ENCODE assay signal across 17 cellular contexts in genomic region chr11:18065572-18065971, GRCh38. TPM values are rescaled to one million over a fixed set of nuclear protein-coding genes. Genes with fewer than 3 reads are reported as not detected.
DNase-seq lines count a peak whose midpoint lies in the region; ATAC-seq and TF ChIP-seq lines count a peak whose summit lies in the region.
"Had no signal": no experiment of that assay in that cellular context is flagged by ENCODE, and none has a peak within 500 bp of the region (broad histone marks: within the 10 kb centered on the region; RNA-seq: fewer than 3 reads in every experiment).

No MANE protein-coding gene starts in this region.

- 70% methylated on average over 7 of the region's 8 CpGs for WGBS in mammary epithelial cell (ENCODE audit: low coverage, missing lambda C conversion rate)

- POLR2A ChIA-PET in activated CD4-positive, alpha-beta memory T cell treated with anti-CD3 and anti-CD28 coated beads, Interleukin-2, amount 10 ng/mL, durations not matched to agents 7 days and 5 days (lab: Charles Lee) = no interaction called here

- no peak overlapping the region for H3K4me3 Mint-ChIP-seq in activated T-cell treated with anti-CD3 and anti-CD28 coated beads, Interleukin-2, amount 50 U/mL, for 4 hours
- no peak overlapping the region for H3K4me3 Mint-ChIP-seq in activated CD4-positive, alpha-beta memory T cell treated with anti-CD3 and anti-CD28 coated beads, Interleukin-2, amount 10 ng/mL, durations not matched to agents 7 days and 5 days
- H3K4me3 Mint-ChIP-seq: activated CD8-positive, alpha-beta memory T cell treated with anti-CD3 and anti-CD28 coated beads, Interleukin-2, amount 10 ng/mL, durations not matched to agents 7 days and 5 days; dendritic cell treated with granulocyte-macrophage colony-stimulating factor and Interleukin-4, amounts not matched to agents 40 ng/mL and 50 ng/mL, for 4 days had no signal

- H3K9ac ChIP-seq in mammary epithelial cell (ENCODE audit: insufficient read depth, low read length) = no peak overlapping the region

- intact Hi-C loops in mammary epithelial cell (cut with micrococcal nuclease) = no loop called here

- peak; percentile 37 for DNase-seq in NCI-H82 (lab: John Stamatoyannopoulos, UW)
- no peak for DNase-seq in NCI-H82 treated with DMSO at 0.1 percent for 48 hours (lab: John Stamatoyannopoulos, UW; ENCODE audit: unreplicated experiment)
- peak; percentile 84 for DNase-seq in NCI-H510A (lab: John Stamatoyannopoulos, UW)
- peak; percentile 7 for DNase-seq in mammary epithelial cell
- DNase-seq in activated T-cell treated with anti-CD3 and anti-CD28 coated beads, Interleukin-2, amount 50 U/mL, for 4 hours = no peak
- no peak for DNase-seq in activated CD4-positive, alpha-beta memory T cell treated with anti-CD3 and anti-CD28 coated beads, Interleukin-2, amount 10 ng/mL, durations not matched to agents 7 days and 5 days
- no peak for DNase-seq in DMS114 treated with DMSO at 0.1 percent for 48 hours (lab: John Stamatoyannopoulos, UW; ENCODE audit: unreplicated experiment)
- DNase-seq: activated CD4-positive, CD25-positive, alpha-beta regulatory T cell; activated CD8-positive, alpha-beta memory T cell treated with anti-CD3 and anti-CD28 coated beads, Interleukin-2, amount 10 ng/mL, durations not matched to agents 7 days and 5 days; EL; GOT3; stimulated activated CD4-positive, alpha-beta T cell treated with anti-CD3 and anti-CD28 coated beads, Interleukin-4, amount 100 ng/mL, for 1 hour; stimulated activated CD8-positive, alpha-beta memory T cell treated with anti-CD3 and anti-CD28 coated beads, Interleukin-4, amount 100 ng/mL, for 48 hours; tibial artery had no signal

- H3K4me1 Mint-ChIP-seq in activated T-cell treated with anti-CD3 and anti-CD28 coated beads, Interleukin-2, amount 50 U/mL, for 4 hours (ENCODE audit: low read depth) = no peaks in the 10 kb centered on the region
- H3K4me1 Mint-ChIP-seq in activated CD4-positive, alpha-beta memory T cell treated with anti-CD3 and anti-CD28 coated beads, Interleukin-2, amount 10 ng/mL, durations not matched to agents 7 days and 5 days = no peaks in the 10 kb centered on the region
- H3K4me1 Mint-ChIP-seq: activated CD8-positive, alpha-beta memory T cell treated with anti-CD3 and anti-CD28 coated beads, Interleukin-2, amount 10 ng/mL, durations not matched to agents 7 days and 5 days had no signal

- no peaks in the 10 kb centered on the region for H3K27me3 Mint-ChIP-seq in activated T-cell treated with anti-CD3 and anti-CD28 coated beads, Interleukin-2, amount 50 U/mL, for 4 hours (ENCODE audit: low read depth)
- no peaks in the 10 kb centered on the region for H3K27me3 Mint-ChIP-seq in activated CD4-positive, alpha-beta memory T cell treated with anti-CD3 and anti-CD28 coated beads, Interleukin-2, amount 10 ng/mL, durations not matched to agents 7 days and 5 days
- H3K27me3 Mint-ChIP-seq: activated CD8-positive, alpha-beta memory T cell treated with anti-CD3 and anti-CD28 coated beads, Interleukin-2, amount 10 ng/mL, durations not matched to agents 7 days and 5 days; dendritic cell treated with granulocyte-macrophage colony-stimulating factor and Interleukin-4, amounts not matched to agents 40 ng/mL and 50 ng/mL, for 4 days had no signal

- H3K4me3 ChIP-seq in mammary epithelial cell (replicated peaks in 1 of 3; ENCODE audit: insufficient read depth in 1 of 3, low read depth in 2 of 3, low read length in 3 of 3) = no peak overlapping the region
- H3K4me3 ChIP-seq: tibial artery had no signal

- no peaks in the 10 kb centered on the region for H4K20me1 ChIP-seq in mammary epithelial cell (ENCODE audit: insufficient read depth, low read length)

- H3K27ac Mint-ChIP-seq in activated CD4-positive, alpha-beta memory T cell treated with anti-CD3 and anti-CD28 coated beads, Interleukin-2, amount 10 ng/mL, durations not matched to agents 7 days and 5 days = no peak overlapping the region
- H3K27ac Mint-ChIP-seq: activated CD8-positive, alpha-beta memory T cell treated with anti-CD3 and anti-CD28 coated beads, Interleukin-2, amount 10 ng/mL, durations not matched to agents 7 days and 5 days; dendritic cell treated with granulocyte-macrophage colony-stimulating factor and Interleukin-4, amounts not matched to agents 40 ng/mL and 50 ng/mL, for 4 days had no signal

- H3K4me2 ChIP-seq in mammary epithelial cell (ENCODE audit: insufficient read depth, low read depth, low read length) = no peak overlapping the region

- no peaks in the 10 kb centered on the region for H3K36me3 ChIP-seq in mammary epithelial cell (ENCODE audit: insufficient read depth, low read length)
- H3K36me3 ChIP-seq: tibial artery had no signal

- CTCF ChIA-PET in mammary epithelial cell (lab: Charles Lee; ENCODE audit: low non-redundant PET) = no interaction called here
- CTCF ChIA-PET in activated CD4-positive, alpha-beta memory T cell treated with anti-CD3 and anti-CD28 coated beads, Interleukin-2, amount 10 ng/mL, durations not matched to agents 7 days and 5 days (lab: Charles Lee) = interaction anchor here (0.6 kb wide), 1 partner anchor 49 kb away, joined by 4 read pairs; no protein-coding TSS in a partner anchor

- no peaks in the 10 kb centered on the region for H3K27me3 ChIP-seq in mammary epithelial cell (ENCODE audit: insufficient read depth, low read length)
- H3K27me3 ChIP-seq: tibial artery had no signal

- H3K36me3 Mint-ChIP-seq in activated T-cell treated with anti-CD3 and anti-CD28 coated beads, Interleukin-2, amount 50 U/mL, for 4 hours (ENCODE audit: insufficient read depth) = peaks cover 9% of the 10 kb centered on the region
- H3K36me3 Mint-ChIP-seq in activated CD4-positive, alpha-beta memory T cell treated with anti-CD3 and anti-CD28 coated beads, Interleukin-2, amount 10 ng/mL, durations not matched to agents 7 days and 5 days (ENCODE audit: low read depth) = no peaks in the 10 kb centered on the region
- H3K36me3 Mint-ChIP-seq: activated CD8-positive, alpha-beta memory T cell treated with anti-CD3 and anti-CD28 coated beads, Interleukin-2, amount 10 ng/mL, durations not matched to agents 7 days and 5 days had no signal

- no peaks in the 10 kb centered on the region for H3K79me2 ChIP-seq in mammary epithelial cell (ENCODE audit: insufficient read depth, low read length)

- H2AFZ ChIP-seq in mammary epithelial cell (ENCODE audit: low read depth, low read length) = peak overlapping the region; percentile 8

- no peak overlapping the region for H3K27ac ChIP-seq in mammary epithelial cell (ENCODE audit: insufficient read depth, low read depth, low read length)
- H3K27ac ChIP-seq: C4-2B, tibial artery had no signal

- ATAC-seq in GM18861 (IDR thresholded peaks at IDR 0.05; ENCODE audit: unreplicated experiment) = no peak
- no peak for ATAC-seq in activated T-cell treated with anti-CD3 and anti-CD28 coated beads, Interleukin-2, amount 50 U/mL, for 4 hours
- ATAC-seq: activated CD8-positive, alpha-beta memory T cell treated with anti-CD3 and anti-CD28 coated beads, Interleukin-2, amount 10 ng/mL, durations not matched to agents 7 days and 5 days had no signal

- H3K4me1 ChIP-seq in mammary epithelial cell (ENCODE audit: insufficient read depth, low read length) = peaks cover 3% of the 10 kb centered on the region
- H3K4me1 ChIP-seq: tibial artery had no signal

- BruUV-seq in mammary epithelial cell (replicated peaks; lab: Mats Ljungman, UMichigan) = no TSS peak

- TF ChIP-seq CTCF in mammary epithelial cell (conservative IDR thresholded peaks at IDR 0.05 in 1 of 2, IDR thresholded peaks at IDR 0.05 in 1 of 2; ENCODE audit: extremely low read depth in 1 of 2, insufficient read depth in 1 of 2, low read depth in 1 of 2, low read length in 2 of 2) = no peak

- dilution Hi-C loops in mammary epithelial cell (cut with HindIII; ENCODE audit: low sequenced_read_pairs) = no loop called here

- in situ Hi-C loops in mammary epithelial cell (cut with MboI; ENCODE audit: low sequenced_read_pairs in 2 of 2) = no loop called here

- no peaks in the 10 kb centered on the region for H3K9me3 ChIP-seq in mammary epithelial cell (replicated peaks; ENCODE audit: insufficient read depth, low read length)
- H3K9me3 ChIP-seq: tibial artery had no signal

- no peaks in the 10 kb centered on the region for H3K9me3 Mint-ChIP-seq in activated T-cell treated with anti-CD3 and anti-CD28 coated beads, Interleukin-2, amount 50 U/mL, for 4 hours
- H3K9me3 Mint-ChIP-seq in activated CD4-positive, alpha-beta memory T cell treated with anti-CD3 and anti-CD28 coated beads, Interleukin-2, amount 10 ng/mL, durations not matched to agents 7 days and 5 days = no peaks in the 10 kb centered on the region
- H3K9me3 Mint-ChIP-seq: dendritic cell treated with granulocyte-macrophage colony-stimulating factor and Interleukin-4, amounts not matched to agents 40 ng/mL and 50 ng/mL, for 4 days had no signal

RNA-seq across cellular contexts. Expression of gene TPH1, which starts 19.5 kb away (rescaled TPM):
- under 1 TPM; 0.17 to 0.24 TPM for total RNA-seq in mammary epithelial cell
- polyA plus RNA-seq in mammary epithelial cell = 0.26 TPM
- polyA minus RNA-seq in mammary epithelial cell = not detected
- under 1 TPM; 0.35 to 0.51 (median 0.40) TPM for total RNA-seq in activated T-cell treated with anti-CD3 and anti-CD28 coated beads, Interleukin-2, amount 50 U/mL, for 4 hours
- under 1 TPM; 0.15 to 0.18 TPM for total RNA-seq in activated CD4-positive, alpha-beta memory T cell treated with anti-CD3 and anti-CD28 coated beads, Interleukin-2, amount 10 ng/mL, durations not matched to agents 7 days and 5 days

RNA-seq across cellular contexts. Expression of gene SAAL1, which starts 40.3 kb away (rescaled TPM):
- 10 to 100 TPM; 12.2 to 24.6 TPM for total RNA-seq in mammary epithelial cell
- 20.1 TPM for polyA plus RNA-seq in mammary epithelial cell
- polyA minus RNA-seq in mammary epithelial cell = 12.2 TPM
- total RNA-seq in activated T-cell treated with anti-CD3 and anti-CD28 coated beads, Interleukin-2, amount 50 U/mL, for 4 hours = 10 to 100 TPM; 35.0 to 36.3 (median 35.8) TPM
- 10 to 100 TPM; 21.0 to 21.7 TPM for total RNA-seq in activated CD4-positive, alpha-beta memory T cell treated with anti-CD3 and anti-CD28 coated beads, Interleukin-2, amount 10 ng/mL, durations not matched to agents 7 days and 5 days

RNA-seq across cellular contexts. Expression of gene SERGEF, which starts 52.7 kb away (rescaled TPM):
- 10 to 100 TPM; 23.3 to 30.8 TPM for total RNA-seq in mammary epithelial cell
- polyA plus RNA-seq in mammary epithelial cell = 23.0 TPM
- polyA minus RNA-seq in mammary epithelial cell = 64.5 TPM
- 10 to 100 TPM; 17.6 to 22.5 (median 18.6) TPM for total RNA-seq in activated T-cell treated with anti-CD3 and anti-CD28 coated beads, Interleukin-2, amount 50 U/mL, for 4 hours
- total RNA-seq in activated CD4-positive, alpha-beta memory T cell treated with anti-CD3 and anti-CD28 coated beads, Interleukin-2, amount 10 ng/mL, durations not matched to agents 7 days and 5 days = 10 to 100 TPM; 33.9 to 34.2 TPM

Comparison
In these comparisons a context has a peak if more than half of its experiments do, and no peak if none do; other contexts are left out.
1. DNase-seq: peak in NCI-H82 (single experiment), NCI-H510A (single experiment) and mammary epithelial cell (single experiment); none in NCI-H82 treated with DMSO at 0.1 percent for 48 hours (single experiment), activated T-cell treated with anti-CD3 and anti-CD28 coated beads, Interleukin-2, amount 50 U/mL, for 4 hours (single experiment), activated CD4-positive, alpha-beta memory T cell treated with anti-CD3 and anti-CD28 coated beads, Interleukin-2, amount 10 ng/mL, durations not matched to agents 7 days and 5 days (single experiment) and DMS114 treated with DMSO at 0.1 percent for 48 hours (single experiment).